8 cellular contexts compared by ENCODE assay signal in genomic region chr2:207143474-207144190, GRCh38. TPM values are rescaled to one million over a fixed set of nuclear protein-coding genes. Genes with fewer than 3 reads are reported as not detected.
DNase-seq lines count a peak whose midpoint lies in the region; ATAC-seq and TF ChIP-seq lines count a peak whose summit lies in the region.

No MANE protein-coding gene starts in this region.

- H3K27me3 Mint-ChIP-seq in endothelial cell (ENCODE audit: unreplicated experiment): peaks cover 13% of the 10 kb centered on the region

- peak; percentile 55 for ATAC-seq in GM21529 (IDR thresholded peaks at IDR 0.05; ENCODE audit: unreplicated experiment)

- H3K27ac ChIP-seq in temporal lobe (ENCODE audit: low read depth, low read length) (peak overlapping the region; percentile 86), PC-9 (no peak overlapping the region)

- H3F3A ChIP-seq in PC-9 (ENCODE audit: insufficient read depth, low read depth): no peaks in the 10 kb centered on the region

- H3K4me1 Mint-ChIP-seq in endothelial cell (ENCODE audit: unreplicated experiment): peaks cover 81% of the 10 kb centered on the region

- H3K36me3 Mint-ChIP-seq in endothelial cell (ENCODE audit: low read depth, unreplicated experiment): peaks cover 36% of the 10 kb centered on the region

- no peak overlapping the region for H2AFZ ChIP-seq in PC-9

- CTCF ChIA-PET in PC-9 (lab: Charles Lee): no interaction called here

- peak overlapping the region; percentile 21 for H3K4me3 Mint-ChIP-seq in endothelial cell (ENCODE audit: unreplicated experiment)

- no peaks in the 10 kb centered on the region for H3K27me3 ChIP-seq in PC-9 (ENCODE audit: insufficient read depth, low read depth)

- POLR2A ChIA-PET in PC-9 (lab: Charles Lee; ENCODE audit: unreplicated experiment): no interaction called here

- no peaks in the 10 kb centered on the region for H3K4me1 ChIP-seq in PC-9 (replicated peaks; ENCODE audit: insufficient read depth)

- intact Hi-C loops in PC-9 (cut with micrococcal nuclease; ENCODE audit: unreplicated experiment): no loop called here

- no peaks in the 10 kb centered on the region for H3K36me3 ChIP-seq in PC-9 (ENCODE audit: low read depth)

- no peaks in the 10 kb centered on the region for H4K20me1 ChIP-seq in PC-9 (ENCODE audit: insufficient read depth)

- H3K9me3 Mint-ChIP-seq in endothelial cell (ENCODE audit: unreplicated experiment): no peaks in the 10 kb centered on the region

- H3K79me2 ChIP-seq in PC-9 (ENCODE audit: low read depth): no peaks in the 10 kb centered on the region

- BruUV-seq in PC-9 (replicated peaks; lab: Mats Ljungman, UMichigan): no TSS peak

- TF ChIP-seq CTCF in endothelial cell (IDR thresholded peaks at IDR 0.05; ENCODE audit: unreplicated experiment) (no peak), PC-9 (conservative IDR thresholded peaks at IDR 0.05) (no peak)

- no peaks in the 10 kb centered on the region for H3K9me2 ChIP-seq in PC-9 (ENCODE audit: insufficient read depth)

- DNase-seq in AML-193 (lab: John Stamatoyannopoulos, UW) (peak; percentile 56 to 65), MV-4-11 (lab: John Stamatoyannopoulos, UW) (peak; percentile 74), endothelial cell (ENCODE audit: low spot score) (peak; percentile 53), myocyte (ENCODE audit: low read depth) (peak; percentile 70), PC-9 (no peak)
- peak; percentile 58 for DNase-seq in activated CD4-positive, alpha-beta T cell treated with anti-CD3 and anti-CD28 coated beads, Interleukin-2, amount 50 U/mL, for 1 hour

- peak overlapping the region; percentile 86 for H3K27ac Mint-ChIP-seq in endothelial cell (ENCODE audit: unreplicated experiment)

- no peaks in the 10 kb centered on the region for H3K9me3 ChIP-seq in PC-9 (ENCODE audit: insufficient read depth, low read depth)

- H3K4me3 ChIP-seq in PC-9: no peak overlapping the region

- H3K4me2 ChIP-seq in PC-9: no peak overlapping the region

RNA-seq across cellular contexts. Expression of gene KLF7, which starts 22.1 kb away (rescaled TPM):
- total RNA-seq in endothelial cell (ENCODE audit: unreplicated experiment): 120 TPM
- total RNA-seq in myocyte: 8.1 and 12.2 TPM in 2 replicates
- polyA plus RNA-seq in myocyte (2012): 11.5 TPM
- total RNA-seq in temporal lobe: 77.0 TPM
- 12.5 and 20.0 TPM in 2 replicates for total RNA-seq in PC-9 (2021)

Comparison
In these comparisons a context has a peak if more than half of its experiments do, and no peak if none do; other contexts are left out.
1. DNase-seq: peak in AML-193 (2 of 2), MV-4-11 (single experiment), activated CD4-positive, alpha-beta T cell treated with anti-CD3 and anti-CD28 coated beads, Interleukin-2, amount 50 U/mL, for 1 hour (single experiment), endothelial cell (single experiment) and myocyte (single experiment); none in PC-9 (0 of 2).